ENCODE assay signal across 16 cellular contexts in the genomic region with DNA sequence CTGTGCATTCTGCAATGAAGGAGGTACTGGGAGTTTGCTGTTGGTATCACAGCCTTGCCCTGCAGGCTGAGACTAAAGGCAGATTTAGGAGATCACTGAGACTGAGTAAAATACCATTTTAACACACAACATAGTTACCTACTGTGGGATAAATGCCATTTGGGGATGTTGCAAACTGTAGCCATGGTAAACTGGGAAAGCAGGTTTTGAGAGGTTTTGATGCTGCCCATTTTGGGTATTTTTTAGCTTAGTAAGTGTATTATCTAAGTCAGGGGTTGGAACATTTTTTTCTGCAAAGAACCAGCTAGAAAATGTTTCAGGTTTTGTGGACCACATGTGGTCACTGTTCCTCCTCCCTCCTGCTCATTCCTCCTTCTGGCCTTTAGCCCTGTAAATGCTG.
"Had no signal": no experiment of that assay in that cellular context is flagged by ENCODE, and none has a peak within 500 bp of the region (broad histone marks: within the 10 kb centered on the region; RNA-seq: fewer than 3 reads in every experiment).

No MANE protein-coding gene starts in this region.

- H3K9me3 Mint-ChIP-seq: activated T-helper 17 cell treated with anti-CD3 and anti-CD28 coated beads, Interleukin-2, amount 50 U/mL, for 72 hours had no signal

- H3K27ac Mint-ChIP-seq: memory B cell had no signal

- DNase-seq: activated CD4-positive, alpha-beta T cell treated with anti-CD3 and anti-CD28 coated beads, Interleukin-2, amount 50 U/mL, for 48 hours; activated naive CD4-positive, alpha-beta T cell treated with Interleukin-2 at 50 U/mL for 16 hours; amygdala; erythroblast; foreskin fibroblast; heart right ventricle; left colon; nucleus accumbens; right lobe of liver; stimulated activated CD4-positive, alpha-beta T cell treated with anti-CD3 and anti-CD28 coated beads, Interleukin-1b, Interleukin-23, amount 100 ng/mL, for 48 hours; stomach; SW 1271; upper lobe of left lung had no signal

- H3K27me3 Mint-ChIP-seq: activated T-helper 17 cell treated with anti-CD3 and anti-CD28 coated beads, Interleukin-2, amount 50 U/mL, for 72 hours; memory B cell had no signal

- ATAC-seq: activated T-helper 17 cell treated with anti-CD3 and anti-CD28 coated beads, Interleukin-2, amount 50 U/mL, for 72 hours; heart right ventricle; left colon; right lobe of liver had no signal

- H3K4me3 Mint-ChIP-seq: activated T-helper 17 cell treated with anti-CD3 and anti-CD28 coated beads, Interleukin-2, amount 50 U/mL, for 72 hours; memory B cell; T-helper 2 cell treated with Interferon-gamma antibody and Interleukin-4, amounts not matched to agents 5 μg/mL and 100 μg/mL, for 36 hours had no signal
